ENCODE assay signal across 15 cellular contexts in the genomic region with DNA sequence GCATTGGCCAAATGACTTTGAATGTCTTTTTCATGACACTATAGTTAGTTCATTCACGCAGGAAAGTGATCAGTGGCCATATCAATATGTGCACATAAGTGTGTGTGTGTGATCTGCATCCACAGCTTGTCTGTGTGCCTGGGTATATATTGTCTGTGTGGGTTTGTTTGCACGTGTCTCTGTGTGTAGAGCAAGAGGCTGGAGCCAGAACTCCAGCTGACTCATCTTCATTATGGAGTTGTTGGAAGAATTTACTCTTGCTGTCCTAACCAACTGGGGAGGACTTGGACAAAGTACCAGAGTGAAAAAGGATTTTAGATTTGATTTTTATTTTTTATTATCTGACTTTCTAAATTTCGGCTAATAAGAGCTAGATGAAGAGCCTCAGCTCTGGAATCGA.
DNase-seq lines count a peak whose midpoint lies in the region; ATAC-seq and TF ChIP-seq lines count a peak whose summit lies in the region.
"Had no signal": no experiment of that assay in that cellular context is flagged by ENCODE, and none has a peak within 500 bp of the region (broad histone marks: within the 10 kb centered on the region; RNA-seq: fewer than 3 reads in every experiment).

No MANE protein-coding gene starts in this region.

- H3K9me3 ChIP-seq in neuronal stem cell (replicated peaks in 1 of 2; ENCODE audit: control insufficient read depth in 2 of 2, insufficient read depth in 1 of 2, low read depth in 1 of 2, low read length in 2 of 2), result no peaks in the 10 kb centered on the region

- no peak overlapping the region for H2AK5ac ChIP-seq in neuronal stem cell (ENCODE audit: low read depth, low read length)

- no peak for ATAC-seq in HG03159 (IDR thresholded peaks at IDR 0.05; ENCODE audit: unreplicated experiment)
- ATAC-seq: left ventricle myocardium superior had no signal

- no peak overlapping the region for H2BK12ac ChIP-seq in neuronal stem cell (ENCODE audit: low read length)

- no peak overlapping the region for H2BK15ac ChIP-seq in neuronal stem cell (ENCODE audit: low read length)

- peaks cover 2% of the 10 kb centered on the region for H3K79me1 ChIP-seq in neuronal stem cell (ENCODE audit: low read depth, low read length)

- no peak overlapping the region for H3K27ac ChIP-seq in neuronal stem cell (replicated peaks; ENCODE audit: low read length)

- no peak overlapping the region for H3K23ac ChIP-seq in neuronal stem cell (ENCODE audit: low read depth, low read length, poor library complexity)

- no peak overlapping the region for H3K14ac ChIP-seq in neuronal stem cell (ENCODE audit: low read length)

- TF ChIP-seq CTCF in fibroblast of the aortic adventitia (IDR thresholded peaks at IDR 0.05; ENCODE audit: insufficient read depth, low read length), result no peak

- no peaks in the 10 kb centered on the region for H3K36me3 ChIP-seq in neuronal stem cell (replicated peaks in 1 of 2; ENCODE audit: control insufficient read depth in 2 of 2, insufficient read depth in 2 of 2, low read length in 2 of 2)

- no peak overlapping the region for H3K4me2 ChIP-seq in neuronal stem cell (ENCODE audit: insufficient read depth, low read length, poor library complexity, severe bottlenecking)

- no peak overlapping the region for H3K4ac ChIP-seq in neuronal stem cell (ENCODE audit: low read length)

- H4K8ac ChIP-seq in neuronal stem cell (ENCODE audit: low read depth, low read length), result no peak overlapping the region

- H2AFZ ChIP-seq in neuronal stem cell (ENCODE audit: low read length), result no peak overlapping the region

- no CpG with 5 or more reads among the region's 4 CpGs for WGBS in neuronal stem cell (ENCODE audit: extremely low coverage in 2 of 2, insufficient read length in 2 of 2, insufficient replicate concordance in 1 of 2), 2 donors

- H3K27me3 ChIP-seq in neuronal stem cell (ENCODE audit: control insufficient read depth in 3 of 3, insufficient read depth in 3 of 3, low read depth in 1 of 3, low read length in 3 of 3), result no peaks in the 10 kb centered on the region

- H3K18ac ChIP-seq in neuronal stem cell (ENCODE audit: low read length), result no peak overlapping the region

- DNase-seq in ELR (ENCODE audit: low read depth) (peak; percentile 16), amniotic epithelial cell (ENCODE audit: low read depth) (peak; percentile 75), fibroblast of the aortic adventitia (ENCODE audit: low read depth) (peak; percentile 75), skeletal muscle cell (ENCODE audit: low read depth) (peak; percentile 41), NCI-H345 (lab: John Stamatoyannopoulos, UW) (no peak), NCI-H1105 treated with DMSO at 0.1 percent for 48 hours (lab: John Stamatoyannopoulos, UW) (no peak), neuronal stem cell (ENCODE audit: low spot score) (no peak)
- DNase-seq: activated CD4-positive, alpha-beta T cell treated with anti-CD3 and anti-CD28 coated beads, Interleukin-2, amount 50 U/mL, for 1 hour; activated gamma-delta T cell; CD4-positive, alpha-beta memory T cell; glutamatergic neuron; left ventricle myocardium superior; NCI-H2107; T-helper 1 cell had no signal

- H2BK5ac ChIP-seq in neuronal stem cell (ENCODE audit: low read length), result no peak overlapping the region

- H3K4me3 ChIP-seq in fibroblast of the aortic adventitia (ENCODE audit: low read depth, low read length), result no peak overlapping the region
- no peak overlapping the region for H3K4me3 ChIP-seq in skeletal muscle cell (ENCODE audit: low read depth, low read length)
- no peak overlapping the region for H3K4me3 ChIP-seq in neuronal stem cell (ENCODE audit: low read length in 2 of 2)

- no peak overlapping the region for H3K9ac ChIP-seq in neuronal stem cell (ENCODE audit: low read depth, low read length, poor library complexity)

- no peak overlapping the region for H4K91ac ChIP-seq in neuronal stem cell (ENCODE audit: low read depth, low read length, poor library complexity)

- no peak overlapping the region for H2BK120ac ChIP-seq in neuronal stem cell (ENCODE audit: low read depth, low read length)

- H3K4me1 ChIP-seq in neuronal stem cell (ENCODE audit: control insufficient read depth in 2 of 2, insufficient read depth in 1 of 2, low read depth in 1 of 2, low read length in 2 of 2), result peaks cover 43 to 44% of the 10 kb centered on the region in 2 donors

Comparison
In these comparisons a context has a peak if more than half of its experiments do, and no peak if none do; other contexts are left out.
1. DNase-seq: peak in ELR (single experiment), amniotic epithelial cell (single experiment), fibroblast of the aortic adventitia (single experiment) and skeletal muscle cell (single experiment); none in NCI-H345 (single experiment), NCI-H1105 treated with DMSO at 0.1 percent for 48 hours (single experiment) and neuronal stem cell (single experiment).